In genomic region chr9:94213513-94214124, GRCh38 we compare ENCODE assay signal across 8 cellular contexts. TPM values are rescaled to one million over a fixed set of nuclear protein-coding genes. Genes with fewer than 3 reads are reported as not detected.
DNase-seq lines count a peak whose midpoint lies in the region; ATAC-seq and TF ChIP-seq lines count a peak whose summit lies in the region.

No MANE protein-coding gene starts in this region.

- H3K27me3 Mint-ChIP-seq in glutamatergic neuron (ENCODE audit: unreplicated experiment): peaks cover 3% of the 10 kb centered on the region

- no peaks in the 10 kb centered on the region for H3K36me3 ChIP-seq in GM06990 (ENCODE audit: control insufficient read depth, insufficient read depth, low read length)

- H3K27ac Mint-ChIP-seq in glutamatergic neuron (ENCODE audit: unreplicated experiment): no peak overlapping the region

- H3K4me1 Mint-ChIP-seq in glutamatergic neuron (ENCODE audit: low read depth, unreplicated experiment): no peaks in the 10 kb centered on the region

- H3K27me3 ChIP-seq in GM06990 (replicated peaks; ENCODE audit: control insufficient read depth, insufficient read depth, low read length): no peaks in the 10 kb centered on the region

- peak; percentile 25 for DNase-seq in GM06990 (ENCODE audit: extremely low read depth, insufficient read length)
- DNase-seq in NCI-H1417 (lab: John Stamatoyannopoulos, UW): peak; percentile 61 to 93 (median 65)
- DNase-seq in activated naive CD4-positive, alpha-beta T cell treated with anti-CD3 and anti-CD28 coated beads, Interleukin-2, amount 50 U/mL, for 16 hours: peak; percentile 62
- peak; percentile 61 for DNase-seq in glutamatergic neuron
- peak; percentile 32 to 92 (median 70) for DNase-seq in posterior cingulate gyrus
- DNase-seq in ureter (ENCODE audit: low spot score): peak; percentile 77

- no peaks in the 10 kb centered on the region for H3K9me3 Mint-ChIP-seq in glutamatergic neuron (ENCODE audit: unreplicated experiment)

- intact Hi-C loops in posterior cingulate gyrus (cut with DNase I): loop anchor here (1.0 to 2.0 kb wide), 4 partner anchors 148 to 531 kb away; no protein-coding TSS in a partner anchor

- H3K36me3 Mint-ChIP-seq in glutamatergic neuron (ENCODE audit: unreplicated experiment): no peaks in the 10 kb centered on the region

- peak; percentile 77 for ATAC-seq in HG02623 (IDR thresholded peaks at IDR 0.05; ENCODE audit: unreplicated experiment)
- peak; percentile 100 for ATAC-seq in SK-N-SH treated with all-trans-retinoic acid at 6 μM for 48 hours

- H3K4me3 ChIP-seq in GM06990 (replicated peaks; ENCODE audit: low read depth, low read length): no peak overlapping the region

- no peak overlapping the region for H3K4me3 Mint-ChIP-seq in glutamatergic neuron (ENCODE audit: unreplicated experiment)

- TF ChIP-seq CTCF in GM06990 (IDR thresholded peaks at IDR 0.05; ENCODE audit: insufficient read depth, low read length, poor library complexity, severe bottlenecking) (peak; percentile 63), glutamatergic neuron (IDR thresholded peaks at IDR 0.05; ENCODE audit: partially characterized antibody, unreplicated experiment) (peak; percentile 74)

TF ChIP-seq in SK-N-SH treated with all-trans-retinoic acid at 6 μM for 48 hours, 23 proteins besides CTCF, POLR2A, EP300 and RAD21:
- TF ChIP-seq BACH2 (CRISPR knock-in tag; IDR thresholded peaks at IDR 0.05; ENCODE audit: borderline replicate concordance) (no peak), TCF4 (CRISPR knock-in tag; IDR thresholded peaks at IDR 0.05; ENCODE audit: borderline replicate concordance) (no peak), CSDC2 (CRISPR knock-in tag; IDR thresholded peaks at IDR 0.05) (no peak), ZNF565 (CRISPR knock-in tag; conservative IDR thresholded peaks at IDR 0.05; ENCODE audit: low read depth) (no peak), GLIS3 (CRISPR knock-in tag; IDR thresholded peaks at IDR 0.05) (no peak), ZFP30 (CRISPR knock-in tag; IDR thresholded peaks at IDR 0.05) (no peak), ZNF8 (CRISPR knock-in tag; IDR thresholded peaks at IDR 0.05) (no peak), ISL1 (CRISPR knock-in tag; IDR thresholded peaks at IDR 0.05) (no peak), CREB5 (CRISPR knock-in tag; IDR thresholded peaks at IDR 0.05; ENCODE audit: low read depth) (no peak), TSHZ2 (CRISPR knock-in tag; IDR thresholded peaks at IDR 0.05) (no peak), CSRNP3 (CRISPR knock-in tag; IDR thresholded peaks at IDR 0.05) (no peak), SNAI2 (CRISPR knock-in tag; IDR thresholded peaks at IDR 0.05) (no peak), PPARA (CRISPR knock-in tag; IDR thresholded peaks at IDR 0.05; ENCODE audit: borderline replicate concordance) (no peak)

RNA-seq across cellular contexts. Expression of gene ZNF169, which starts 45.5 kb away (rescaled TPM):
- total RNA-seq in glutamatergic neuron (ENCODE audit: unreplicated experiment): 4.9 TPM
- 8.3 TPM for total RNA-seq in ureter

Comparison
In these comparisons a context has a peak if more than half of its experiments do, and no peak if none do; other contexts are left out.
1. DNase-seq: peak in every context shown above with its lines; median percentile 77 in ureter; 70 in posterior cingulate gyrus; 65 in NCI-H1417; 62 in activated naive CD4-positive, alpha-beta T cell treated with anti-CD3 and anti-CD28 coated beads, Interleukin-2, amount 50 U/mL, for 16 hours; 61 in glutamatergic neuron; 25 in GM06990.